In the genomic region with DNA sequence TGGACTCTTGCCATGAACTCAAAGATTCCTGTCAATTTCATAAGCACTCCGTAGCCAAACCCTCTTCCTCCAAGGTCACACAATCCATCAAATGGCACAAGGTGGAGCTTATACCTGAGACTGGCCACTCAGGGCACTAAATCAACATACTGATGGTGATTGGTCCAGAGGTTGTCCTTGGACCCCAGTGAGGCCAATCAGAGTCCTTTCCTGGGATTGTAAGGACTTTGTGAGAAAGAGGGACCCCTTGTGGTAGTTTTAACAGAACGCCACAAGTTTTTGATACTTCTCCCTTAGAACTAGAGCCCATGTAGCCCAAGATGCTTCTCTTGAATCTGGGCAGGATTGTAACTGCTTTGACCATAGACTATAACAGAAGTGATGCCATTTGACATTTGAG, we compare ENCODE assay signal across 12 cellular contexts. TPM values are rescaled to one million over a fixed set of nuclear protein-coding genes. Genes with fewer than 3 reads are reported as not detected.
A peak's percentile ranks its signal among the peaks of the same experiment; 100 is the strongest.
DNase-seq lines count a peak whose midpoint lies in the region; ATAC-seq lines count a peak whose summit lies in the region.
"Had no signal": no experiment of that assay in that cellular context is flagged by ENCODE, and none has a peak within 500 bp of the region (broad histone marks: within the 10 kb centered on the region; RNA-seq: fewer than 3 reads in every experiment).

No MANE protein-coding gene starts in this region.

- H3K27me3 Mint-ChIP-seq in activated CD4-positive, alpha-beta T cell treated with anti-CD3 and anti-CD28 coated beads for 36 hours: no peaks in the 10 kb centered on the region

- H3K4me1 Mint-ChIP-seq in activated CD4-positive, alpha-beta T cell treated with anti-CD3 and anti-CD28 coated beads for 36 hours: no peaks in the 10 kb centered on the region

- no peak overlapping the region for H3K27ac Mint-ChIP-seq in activated CD4-positive, alpha-beta T cell treated with anti-CD3 and anti-CD28 coated beads for 36 hours

- peak; percentile 36 for ATAC-seq in activated CD4-positive, alpha-beta T cell treated with anti-CD3 and anti-CD28 coated beads for 36 hours
- ATAC-seq in stimulated activated naive CD8-positive, alpha-beta T cell treated with anti-CD3 and anti-CD28 coated beads, Interleukin-15, Interleukin-2, amounts not matched to agents 100 U/mL and 50 U/mL, for 24 hours: peak; percentile 36
- ATAC-seq in GM19328 (IDR thresholded peaks at IDR 0.05; ENCODE audit: unreplicated experiment): no peak

- CTCF ChIA-PET in activated CD4-positive, alpha-beta T cell treated with anti-CD3 and anti-CD28 coated beads for 36 hours (lab: Charles Lee): interaction anchor here (0.6 to 1.5 kb wide), 6 partner anchors 118 to 308 kb away, joined by 4 to 7 read pairs (median 4); partner anchors contain the start of gene TMEM158

- peak; percentile 9 for DNase-seq in activated CD4-positive, alpha-beta T cell treated with anti-CD3 and anti-CD28 coated beads for 36 hours
- no peak for DNase-seq in activated CD4-positive, alpha-beta T cell treated with anti-CD3 and anti-CD28 coated beads, Interleukin-2, amount 50 U/mL, for 48 hours
- DNase-seq in NAMALWA (ENCODE audit: low spot score): peak; percentile 54
- DNase-seq in amniotic epithelial cell (ENCODE audit: low read depth): peak; percentile 35
- no peak for DNase-seq in stimulated activated naive CD8-positive, alpha-beta T cell treated with anti-CD3 and anti-CD28 coated beads, Interleukin-15, Interleukin-2, amounts not matched to agents 100 U/mL and 50 U/mL, for 24 hours
- no peak for DNase-seq in Ammon's horn (ENCODE audit: low spot score)
- DNase-seq in NCI-H510A (lab: John Stamatoyannopoulos, UW): no peak
- DNase-seq: adrenal gland; effector CD4-positive, alpha-beta T cell; NCI-H446 treated with DMSO at 0.1 percent for 48 hours; uterus had no signal

- POLR2A ChIA-PET in activated CD4-positive, alpha-beta T cell treated with anti-CD3 and anti-CD28 coated beads for 36 hours (lab: Charles Lee): no interaction called here

- H3K36me3 Mint-ChIP-seq in activated CD4-positive, alpha-beta T cell treated with anti-CD3 and anti-CD28 coated beads for 36 hours (ENCODE audit: low read depth): no peaks in the 10 kb centered on the region

- no peaks in the 10 kb centered on the region for H3K9me3 Mint-ChIP-seq in activated CD4-positive, alpha-beta T cell treated with anti-CD3 and anti-CD28 coated beads for 36 hours (ENCODE audit: low read depth)

- intact Hi-C loops in activated CD4-positive, alpha-beta T cell treated with anti-CD3 and anti-CD28 coated beads for 36 hours (cut with DNase I, micrococcal nuclease): loop anchor here (1.0 to 5.0 kb wide), 2 partner anchors 307 kb away; no protein-coding TSS in a partner anchor

- H3K4me3 Mint-ChIP-seq in activated CD4-positive, alpha-beta T cell treated with anti-CD3 and anti-CD28 coated beads for 36 hours: no peak overlapping the region

RNA-seq across cellular contexts. Expression of gene LARS2, which starts 44.4 kb away (rescaled TPM):
- total RNA-seq in activated CD4-positive, alpha-beta T cell treated with anti-CD3 and anti-CD28 coated beads for 36 hours: 10 to 100 TPM; 25.7 to 29.7 TPM

Comparison
In these comparisons a context has a peak if more than half of its experiments do, and no peak if none do; other contexts are left out.
1. DNase-seq: peak in activated CD4-positive, alpha-beta T cell treated with anti-CD3 and anti-CD28 coated beads for 36 hours (single experiment), NAMALWA (single experiment) and amniotic epithelial cell (single experiment); none in activated CD4-positive, alpha-beta T cell treated with anti-CD3 and anti-CD28 coated beads, Interleukin-2, amount 50 U/mL, for 48 hours (0 of 2), stimulated activated naive CD8-positive, alpha-beta T cell treated with anti-CD3 and anti-CD28 coated beads, Interleukin-15, Interleukin-2, amounts not matched to agents 100 U/mL and 50 U/mL, for 24 hours (single experiment), Ammon's horn (single experiment) and NCI-H510A (single experiment).